In genomic region chr2:210128961-210129360, GRCh38 we compare ENCODE assay signal across 16 cellular contexts. TPM values are rescaled to one million over a fixed set of nuclear protein-coding genes. Genes with fewer than 3 reads are reported as not detected.
DNase-seq lines count a peak whose midpoint lies in the region; ATAC-seq and TF ChIP-seq lines count a peak whose summit lies in the region.
"Had no signal": no experiment of that assay in that cellular context is flagged by ENCODE, and none has a peak within 500 bp of the region (broad histone marks: within the 10 kb centered on the region; RNA-seq: fewer than 3 reads in every experiment).

No MANE protein-coding gene starts in this region.

- peaks cover 14% of the 10 kb centered on the region for H3K4me1 Mint-ChIP-seq in CD4-positive, alpha-beta T cell (ENCODE audit: low read depth)
- H3K4me1 Mint-ChIP-seq in Caco-2 (ENCODE audit: low read depth, unreplicated experiment) (no peaks in the 10 kb centered on the region), CD14-positive monocyte (peaks cover 1% of the 10 kb centered on the region)

- no peak overlapping the region for H3K27ac Mint-ChIP-seq in CD4-positive, alpha-beta T cell
- H3K27ac Mint-ChIP-seq in Caco-2 (ENCODE audit: unreplicated experiment), result no peak overlapping the region
- H3K27ac Mint-ChIP-seq in CD14-positive monocyte, result no peak overlapping the region
- H3K27ac Mint-ChIP-seq: activated naive CD4-positive, alpha-beta T cell treated with anti-CD3 and anti-CD28 coated beads for 36 hours; stimulated activated naive B cell treated with anti-CD40 and anti-IgM and Interleukin-4, amounts not matched to agents 10 μg/mL and 1 μg/mL and 100 μg/mL, for 72 hours had no signal

- WGBS in heart left ventricle, 4 donors, result 19 to 29% (median 26%) methylated on average over 3 of the region's 3 CpGs

- intact Hi-C loops in heart left ventricle (cut with DNase I), result no loop called here
- intact Hi-C loops in CD4-positive, alpha-beta T cell (cut with DNase I, micrococcal nuclease), result no loop called here
- intact Hi-C loops in Caco-2 (cut with micrococcal nuclease; ENCODE audit: unreplicated experiment), result no loop called here
- intact Hi-C loops in CD14-positive monocyte (cut with micrococcal nuclease), result no loop called here

- no peak overlapping the region for H3K4me3 Mint-ChIP-seq in CD4-positive, alpha-beta T cell
- H3K4me3 Mint-ChIP-seq in Caco-2 (ENCODE audit: unreplicated experiment), result no peak overlapping the region
- H3K4me3 Mint-ChIP-seq in CD14-positive monocyte, result no peak overlapping the region
- H3K4me3 Mint-ChIP-seq: activated naive CD4-positive, alpha-beta T cell treated with anti-CD3 and anti-CD28 coated beads for 36 hours; stimulated activated naive B cell treated with anti-CD40 and anti-IgM and Interleukin-4, amounts not matched to agents 10 μg/mL and 1 μg/mL and 100 μg/mL, for 72 hours had no signal

- no peak for DNase-seq in heart left ventricle
- no peak for DNase-seq in right atrium auricular region (ENCODE audit: low spot score)
- DNase-seq in NCI-H526 treated with DMSO at 0.1 percent for 48 hours (lab: John Stamatoyannopoulos, UW), result peak; percentile 8
- DNase-seq in fibroblast of pulmonary artery (ENCODE audit: low read depth), result peak; percentile 19
- DNase-seq in CD4-positive, alpha-beta T cell, result no peak
- DNase-seq in stimulated activated CD4-positive, alpha-beta T cell treated with anti-CD3 and anti-CD28 coated beads, Interleukin-2, amount 100 ng/mL, for 48 hours, result no peak
- no peak for DNase-seq in Caco-2
- no peak for DNase-seq in CD14-positive monocyte (ENCODE audit: low spot score)
- DNase-seq: activated naive CD4-positive, alpha-beta T cell treated with anti-CD3 and anti-CD28 coated beads for 36 hours; cerebellar nuclear complex; KBM-7; stimulated activated CD4-positive, alpha-beta T cell treated with anti-CD3 and anti-CD28 coated beads, Interleukin-4, amount 100 ng/mL, for 24 hours; stimulated activated naive B cell treated with anti-CD40 and anti-IgM and Interleukin-4, amounts not matched to agents 10 μg/mL and 1 μg/mL and 100 μg/mL, for 72 hours had no signal

- H3K36me3 ChIP-seq in heart left ventricle, result peaks cover 0 to 44% (median 20%) of the 10 kb centered on the region in 9 donors
- H3K36me3 ChIP-seq in right atrium auricular region, result peaks cover 31% of the 10 kb centered on the region
- H3K36me3 ChIP-seq in Caco-2 (ENCODE audit: control insufficient read depth, insufficient read depth, low read length), result no peaks in the 10 kb centered on the region

- H3K27ac ChIP-seq in heart left ventricle, result no peak overlapping the region
- no peak overlapping the region for H3K27ac ChIP-seq in right atrium auricular region
- H3K27ac ChIP-seq in CD4-positive, alpha-beta T cell (ENCODE audit: low read depth, low read length), result no peak overlapping the region
- H3K27ac ChIP-seq: esophagus muscularis mucosa, vagina had no signal

- no peaks in the 10 kb centered on the region for H3K27me3 Mint-ChIP-seq in CD4-positive, alpha-beta T cell
- H3K27me3 Mint-ChIP-seq in Caco-2 (ENCODE audit: insufficient read depth, unreplicated experiment) (no peaks in the 10 kb centered on the region), CD14-positive monocyte (ENCODE audit: low read depth in 3 of 3) (no peaks in the 10 kb centered on the region)
- H3K27me3 Mint-ChIP-seq: stimulated activated naive B cell treated with anti-CD40 and anti-IgM and Interleukin-4, amounts not matched to agents 10 μg/mL and 1 μg/mL and 100 μg/mL, for 72 hours had no signal

- no peak for TF ChIP-seq POLR2A in heart left ventricle (IDR thresholded peaks at IDR 0.05)

- BruUV-seq in Caco-2 (replicated peaks; lab: Mats Ljungman, UMichigan), result no TSS peak

- peak in 3 of 4 donors; percentile 36 to 53 (median 39) for ATAC-seq in heart left ventricle
- ATAC-seq in CD4-positive, alpha-beta T cell (ENCODE audit: poor library complexity), result no peak
- ATAC-seq: GM12878; stimulated activated naive B cell treated with anti-CD40 and anti-IgM and Interleukin-4, amounts not matched to agents 10 μg/mL and 1 μg/mL and 100 μg/mL, for 72 hours had no signal

- H3K9me3 Mint-ChIP-seq in CD4-positive, alpha-beta T cell, result peaks cover 12% of the 10 kb centered on the region
- H3K9me3 Mint-ChIP-seq in Caco-2 (ENCODE audit: unreplicated experiment), result peaks cover 8% of the 10 kb centered on the region
- H3K9me3 Mint-ChIP-seq in CD14-positive monocyte, result peaks cover 6 to 24% (median 15%) of the 10 kb centered on the region in 7 donors

- no peaks in the 10 kb centered on the region for H3K27me3 ChIP-seq in heart left ventricle
- H3K27me3 ChIP-seq in right atrium auricular region, result no peaks in the 10 kb centered on the region
- no peaks in the 10 kb centered on the region for H3K27me3 ChIP-seq in CD4-positive, alpha-beta T cell (ENCODE audit: control insufficient read depth, insufficient read depth, low read length)
- no peaks in the 10 kb centered on the region for H3K27me3 ChIP-seq in Caco-2 (replicated peaks; ENCODE audit: control insufficient read depth, insufficient read depth, low read length)
- H3K27me3 ChIP-seq: esophagus muscularis mucosa, vagina had no signal

- H3K36me3 Mint-ChIP-seq in CD4-positive, alpha-beta T cell (ENCODE audit: low read depth), result peaks cover 51% of the 10 kb centered on the region
- no peaks in the 10 kb centered on the region for H3K36me3 Mint-ChIP-seq in Caco-2 (ENCODE audit: insufficient read depth, unreplicated experiment)
- H3K36me3 Mint-ChIP-seq in CD14-positive monocyte, result peaks cover 35 to 48% of the 10 kb centered on the region in 2 donors

- CTCF ChIA-PET in CD4-positive, alpha-beta T cell (lab: Charles Lee), result no interaction called here
- CTCF ChIA-PET in Caco-2 (lab: Charles Lee), result no interaction called here

- H3K4me1 ChIP-seq in heart left ventricle (peaks cover 0 to 9% (median 0%) of the 10 kb centered on the region in 12 donors), right atrium auricular region (no peaks in the 10 kb centered on the region), Caco-2 (no peaks in the 10 kb centered on the region)
- H3K4me1 ChIP-seq: esophagus muscularis mucosa, vagina had no signal

- POLR2A ChIA-PET in CD4-positive, alpha-beta T cell (lab: Charles Lee), result no interaction called here
- POLR2A ChIA-PET in Caco-2 (lab: Charles Lee), result no interaction called here

- TF ChIP-seq CTCF in heart left ventricle (IDR thresholded peaks at IDR 0.05), result no peak
- no peak for TF ChIP-seq CTCF in right atrium auricular region (IDR thresholded peaks at IDR 0.05)
- no peak for TF ChIP-seq CTCF in fibroblast of pulmonary artery (IDR thresholded peaks at IDR 0.05; ENCODE audit: low read length, missing control alignments)
- TF ChIP-seq CTCF in CD4-positive, alpha-beta T cell (IDR thresholded peaks at IDR 0.05), result no peak
- no peak for TF ChIP-seq CTCF in Caco-2 (IDR thresholded peaks at IDR 0.05; ENCODE audit: insufficient read depth in 1 of 2, low read depth in 1 of 2, low read length in 1 of 2, severe bottlenecking in 1 of 2, unreplicated experiment in 1 of 2)
- no peak for TF ChIP-seq CTCF in CD14-positive monocyte (IDR thresholded peaks at IDR 0.05)

- H3K4me3 ChIP-seq in heart left ventricle (no peak overlapping the region), right atrium auricular region (no peak overlapping the region), fibroblast of pulmonary artery (replicated peaks; ENCODE audit: low read depth, low read length) (no peak overlapping the region), Caco-2 (ENCODE audit: low read depth, low read length) (no peak overlapping the region)
- H3K4me3 ChIP-seq: esophagus muscularis mucosa, GM12878, vagina had no signal

- H3K9me3 ChIP-seq in heart left ventricle, result peaks cover 0 to 48% (median 9%) of the 10 kb centered on the region in 12 donors
- peaks cover 0 to 25% of the 10 kb centered on the region in 2 donors for H3K9me3 ChIP-seq in right atrium auricular region
- H3K9me3 ChIP-seq in CD4-positive, alpha-beta T cell (ENCODE audit: control insufficient read depth, low read length), result peaks cover 10% of the 10 kb centered on the region
- 0 out of 2 replicates have a peak, but pooled peaks cover 4% of the 10 kb centered on the region for H3K9me3 ChIP-seq in Caco-2

RNA-seq across cellular contexts. Expression of gene KANSL1L, which starts 42.2 kb away (rescaled TPM):
- total RNA-seq in heart left ventricle, result 10 to 100 TPM; 12.0 to 24.9 (median 18.0) TPM
- 1 to 10 TPM; 6.1 to 6.3 TPM for polyA plus RNA-seq in heart left ventricle
- total RNA-seq in right atrium auricular region, result 10 to 100 TPM; 16.5 to 19.4 TPM
- total RNA-seq in CD4-positive, alpha-beta T cell, result 1 to 10 TPM; 6.7 to 7.0 TPM
- total RNA-seq in Caco-2 (2022), result 5.3 and 5.7 TPM in 2 replicates
- 1 to 10 TPM in 1 of 2 donors, under 1 TPM in 1; 1.00 to 1.3 TPM for polyA plus RNA-seq in CD14-positive monocyte

Comparison
In these comparisons a context has a peak if more than half of its experiments do, and no peak if none do; other contexts are left out.
1. DNase-seq: peak in NCI-H526 treated with DMSO at 0.1 percent for 48 hours (single experiment) and fibroblast of pulmonary artery (single experiment); none in heart left ventricle (0 of 5), right atrium auricular region (single experiment), CD4-positive, alpha-beta T cell (0 of 10), stimulated activated CD4-positive, alpha-beta T cell treated with anti-CD3 and anti-CD28 coated beads, Interleukin-2, amount 100 ng/mL, for 48 hours (0 of 2), Caco-2 (0 of 2) and CD14-positive monocyte (single experiment).